8 cellular contexts compared by ENCODE assay signal in genomic region chr9:90894956-90895687, GRCh38.
DNase-seq lines count a peak whose midpoint lies in the region; ATAC-seq, FAIRE-seq and TF ChIP-seq lines count a peak whose summit lies in the region.

No MANE protein-coding gene starts in this region.

- 83 to 85% methylated on average over 7 to 16 of the region's 16 CpGs for WGBS in transverse colon (ENCODE audit: low coverage in 1 of 2), 2 donors

- H3K4me3 ChIP-seq in cardiac muscle cell: no peak overlapping the region
- H3K4me3 ChIP-seq in OCI-LY7 (ENCODE audit: low read depth, low read length, poor library complexity, severe bottlenecking): no peak overlapping the region
- H3K4me3 ChIP-seq in fibroblast of pulmonary artery (replicated peaks; ENCODE audit: low read depth, low read length): no peak overlapping the region
- H3K4me3 ChIP-seq in transverse colon: no peak overlapping the region

- H3K79me2 ChIP-seq in OCI-LY7 (ENCODE audit: insufficient read depth, low read depth, low read length): no peaks in the 10 kb centered on the region

- H3K9me2 ChIP-seq in OCI-LY7 (ENCODE audit: insufficient read depth, low read length): no peaks in the 10 kb centered on the region

- no peaks in the 10 kb centered on the region for H3K9me3 ChIP-seq in cardiac muscle cell (ENCODE audit: low read depth)
- no peaks in the 10 kb centered on the region for H3K9me3 ChIP-seq in OCI-LY7 (ENCODE audit: low read length)
- H3K9me3 ChIP-seq in transverse colon: no peaks in the 10 kb centered on the region

- H2AFZ ChIP-seq in OCI-LY7 (ENCODE audit: low read length): no peak overlapping the region

- in situ Hi-C loops in transverse colon (cut with MboI; ENCODE audit: low pct_ligation_motif_present in 1 of 4, low pct_unique_long_range_greater_than_20kb in 1 of 4, low sequenced_read_pairs in 3 of 4): no loop called here

- H3K27me3 ChIP-seq in cardiac muscle cell (no peaks in the 10 kb centered on the region), transverse colon (no peaks in the 10 kb centered on the region)

- H3K4me2 ChIP-seq in OCI-LY7 (ENCODE audit: low read length): no peak overlapping the region

- peak; percentile 50 for TF ChIP-seq CTCF in cardiac muscle cell (IDR thresholded peaks at IDR 0.05; ENCODE audit: low read depth, low read length)
- TF ChIP-seq CTCF in OCI-LY7 (conservative IDR thresholded peaks at IDR 0.05; ENCODE audit: low read length): peak; percentile 82
- peak; percentile 55 for TF ChIP-seq CTCF in fibroblast of pulmonary artery (IDR thresholded peaks at IDR 0.05; ENCODE audit: low read length, missing control alignments)
- peak; percentile 16 to 39 (median 28) for TF ChIP-seq CTCF in transverse colon (IDR thresholded peaks at IDR 0.05)

- TF ChIP-seq POLR2A in transverse colon (IDR thresholded peaks at IDR 0.05): no peak

- no peak for TF ChIP-seq EP300 in transverse colon (IDR thresholded peaks at IDR 0.05; ENCODE audit: low read depth)

- intact Hi-C loops in Right ventricle myocardium inferior (cut with DNase I) (no loop called here), OCI-LY7 (cut with micrococcal nuclease; ENCODE audit: unreplicated experiment) (no loop called here), transverse colon (cut with DNase I; ENCODE audit: low total_unique reads) (no loop called here)

- DNase-seq in cardiac muscle cell (ENCODE audit: low read depth in 1 of 2, low spot score in 1 of 2): peak in 1 of 2 donors; percentile 51
- no peak for DNase-seq in Right ventricle myocardium inferior (ENCODE audit: missing footprints)
- DNase-seq in OCI-LY7 (ENCODE audit: low spot score): peak; percentile 47
- peak; percentile 20 for DNase-seq in fibroblast of pulmonary artery (ENCODE audit: low read depth)
- no peak for DNase-seq in transverse colon
- DNase-seq in DMS153 treated with DMSO at 0.1 percent for 48 hours (lab: John Stamatoyannopoulos, UW; ENCODE audit: unreplicated experiment): no peak
- no peak for DNase-seq in RCC 7860 (ENCODE audit: low spot score)
- no peak for DNase-seq in SIG-M5 treated with dmso at 0.1 percent for 504 hours (lab: John Stamatoyannopoulos, UW; ENCODE audit: unreplicated experiment)

- BruUV-seq in OCI-LY7 (replicated peaks; lab: Mats Ljungman, UMichigan): no TSS peak

- ATAC-seq in Right ventricle myocardium inferior: no peak

- FAIRE-seq in RCC 7860 (lab: Jason Lieb, UNC): no peak

- H3K27ac ChIP-seq in cardiac muscle cell (no peak overlapping the region), OCI-LY7 (ENCODE audit: low read depth, low read length, poor library complexity, severe bottlenecking) (no peak overlapping the region), transverse colon (no peak overlapping the region)

- CTCF ChIA-PET in OCI-LY7 (lab: Charles Lee; ENCODE audit: unreplicated experiment): no interaction called here

- H3K36me3 ChIP-seq in cardiac muscle cell (no peaks in the 10 kb centered on the region), OCI-LY7 (ENCODE audit: insufficient read depth, low read length) (peaks cover 97% of the 10 kb centered on the region), transverse colon (peaks cover 0 to 5% (median 0%) of the 10 kb centered on the region in 4 donors)

- H4K20me1 ChIP-seq in OCI-LY7 (ENCODE audit: insufficient read depth, low read length): no peaks in the 10 kb centered on the region; the same call in 1 of the 2 replicates

- no peaks in the 10 kb centered on the region for H3K4me1 ChIP-seq in cardiac muscle cell (ENCODE audit: low read depth)
- no peaks in the 10 kb centered on the region for H3K4me1 ChIP-seq in OCI-LY7 (ENCODE audit: insufficient read depth, low read length, poor library complexity, severe bottlenecking)
- H3K4me1 ChIP-seq in transverse colon: no peaks in the 10 kb centered on the region

- POLR2A ChIA-PET in OCI-LY7 (lab: Charles Lee): no interaction called here

Comparison
In these comparisons a context has a peak if more than half of its experiments do, and no peak if none do; other contexts are left out.
1. DNase-seq: peak in OCI-LY7 (single experiment) and fibroblast of pulmonary artery (single experiment); none in Right ventricle myocardium inferior (single experiment), transverse colon (single experiment), DMS153 treated with DMSO at 0.1 percent for 48 hours (single experiment), RCC 7860 (single experiment) and SIG-M5 treated with dmso at 0.1 percent for 504 hours (single experiment).
2. CTCF ChIP-seq: peak in every context shown above with its lines; median percentile 82 in OCI-LY7; 55 in fibroblast of pulmonary artery; 50 in cardiac muscle cell; 28 in transverse colon.